16 cellular contexts compared by ENCODE assay signal in genomic region chr3:126679831-126680677, GRCh38. TPM values are rescaled to one million over a fixed set of nuclear protein-coding genes. Genes with fewer than 3 reads are reported as not detected.
DNase-seq lines count a peak whose midpoint lies in the region; TF ChIP-seq lines count a peak whose summit lies in the region.
"Had no signal": no experiment of that assay in that cellular context is flagged by ENCODE, and none has a peak within 500 bp of the region (broad histone marks: within the 10 kb centered on the region; RNA-seq: fewer than 3 reads in every experiment).

No MANE protein-coding gene starts in this region.

- DNase-seq in BE2C: peak; percentile 41
- DNase-seq in HFFc6: peak; percentile 66
- DNase-seq in coronary artery (ENCODE audit: low spot score): peak; percentile 22
- DNase-seq in NCI-H2227 (lab: John Stamatoyannopoulos, UW; ENCODE audit: unreplicated experiment): no peak
- no peak for DNase-seq in mammary epithelial cell
- DNase-seq in neural progenitor cell (ENCODE audit: low spot score): no peak
- DNase-seq in NCI-H526 treated with DMSO at 0.1 percent for 48 hours (lab: John Stamatoyannopoulos, UW): no peak
- DNase-seq: NCI-H1048 had no signal

- WGBS in mammary epithelial cell (ENCODE audit: low coverage, missing lambda C conversion rate): 84% methylated on average over 11 of the region's 11 CpGs

- no TSS peak for BruUV-seq in mammary epithelial cell (replicated peaks; lab: Mats Ljungman, UMichigan)

- H3K36me3 ChIP-seq in BE2C (no peaks in the 10 kb centered on the region), mammary epithelial cell (ENCODE audit: insufficient read depth, low read length) (no peaks in the 10 kb centered on the region), neural progenitor cell (no peaks in the 10 kb centered on the region)
- H3K36me3 ChIP-seq: gastrocnemius medialis, SJCRH30 had no signal

- peaks cover 12% of the 10 kb centered on the region for H3K27me3 Mint-ChIP-seq in HFFc6 (ENCODE audit: insufficient read depth)
- H3K27me3 Mint-ChIP-seq in nephron (ENCODE audit: low read depth): peaks cover 42% of the 10 kb centered on the region
- H3K27me3 Mint-ChIP-seq in neural progenitor cell (ENCODE audit: insufficient read depth, low read depth): peaks cover 19% of the 10 kb centered on the region

- H3K4me1 ChIP-seq in BE2C (peaks cover 46% of the 10 kb centered on the region), mammary epithelial cell (ENCODE audit: insufficient read depth, low read length) (peaks cover 5% of the 10 kb centered on the region), neural progenitor cell (peaks cover 28% of the 10 kb centered on the region)
- H3K4me1 ChIP-seq: gastrocnemius medialis had no signal

- H3K36me3 Mint-ChIP-seq in HFFc6 (ENCODE audit: low read depth) (no peaks in the 10 kb centered on the region), nephron (ENCODE audit: low read depth) (no peaks in the 10 kb centered on the region), neural progenitor cell (no peaks in the 10 kb centered on the region)
- H3K36me3 Mint-ChIP-seq: activated naive CD8-positive, alpha-beta T cell; CD4-positive, alpha-beta memory T cell had no signal

- H3K9me3 ChIP-seq in BE2C: no peaks in the 10 kb centered on the region
- no peaks in the 10 kb centered on the region for H3K9me3 ChIP-seq in mammary epithelial cell (replicated peaks; ENCODE audit: insufficient read depth, low read length)
- no peaks in the 10 kb centered on the region for H3K9me3 ChIP-seq in neural progenitor cell (ENCODE audit: low read depth)
- H3K9me3 ChIP-seq: gastrocnemius medialis, SJCRH30 had no signal

- no peak for TF ChIP-seq CTCF in BE2C (IDR thresholded peaks at IDR 0.05; ENCODE audit: low read depth, low read length)
- no peak for TF ChIP-seq CTCF in HFFc6 (IDR thresholded peaks at IDR 0.05)
- TF ChIP-seq CTCF in coronary artery (IDR thresholded peaks at IDR 0.05): no peak
- no peak for TF ChIP-seq CTCF in nephron (IDR thresholded peaks at IDR 0.05; ENCODE audit: unreplicated experiment in 3 of 3)
- TF ChIP-seq CTCF in mammary epithelial cell (conservative IDR thresholded peaks at IDR 0.05 in 1 of 2, IDR thresholded peaks at IDR 0.05 in 1 of 2; ENCODE audit: extremely low read depth in 1 of 2, insufficient read depth in 1 of 2, low read depth in 1 of 2, low read length in 2 of 2): no peak
- no peak for TF ChIP-seq CTCF in neural progenitor cell (IDR thresholded peaks at IDR 0.05)

- H3K9ac ChIP-seq in mammary epithelial cell (ENCODE audit: insufficient read depth, low read length): no peak overlapping the region
- H3K9ac ChIP-seq in neural progenitor cell: no peak overlapping the region

- no peaks in the 10 kb centered on the region for H4K20me1 ChIP-seq in mammary epithelial cell (ENCODE audit: insufficient read depth, low read length)
- no peaks in the 10 kb centered on the region for H4K20me1 ChIP-seq in neural progenitor cell (ENCODE audit: low read depth)

- H3K79me2 ChIP-seq in mammary epithelial cell (ENCODE audit: insufficient read depth, low read length) (no peaks in the 10 kb centered on the region), neural progenitor cell (ENCODE audit: low read depth) (no peaks in the 10 kb centered on the region)

- H3K4me1 Mint-ChIP-seq in HFFc6 (ENCODE audit: low read depth): peaks cover 53% of the 10 kb centered on the region
- H3K4me1 Mint-ChIP-seq in nephron: peaks cover 56% of the 10 kb centered on the region
- peaks cover 37% of the 10 kb centered on the region for H3K4me1 Mint-ChIP-seq in neural progenitor cell
- H3K4me1 Mint-ChIP-seq: activated T-helper 17 cell treated with anti-CD3 and anti-CD28 coated beads, Interleukin-2, amount 50 U/mL, for 72 hours had no signal

- intact Hi-C loops in mammary epithelial cell (cut with micrococcal nuclease): loop anchor here (1.0 to 10.0 kb wide), 9 partner anchors 70 to 867 kb away; partner anchors contain the start of gene PLXNA1

- H3K9me3 Mint-ChIP-seq in HFFc6 (no peaks in the 10 kb centered on the region), nephron (no peaks in the 10 kb centered on the region), neural progenitor cell (no peaks in the 10 kb centered on the region)
- H3K9me3 Mint-ChIP-seq: activated CD4-positive, alpha-beta T cell treated with anti-CD3 and anti-CD28 coated beads, Interleukin-2, amount 10 ng/mL, durations not matched to agents 7 days and 5 days; activated T-helper 17 cell treated with anti-CD3 and anti-CD28 coated beads, Interleukin-2, amount 50 U/mL, for 72 hours; stimulated activated naive CD8-positive, alpha-beta T cell treated with anti-CD3 and anti-CD28 coated beads, Interleukin-15, amount 100 ng/mL, for 72 hours had no signal

- H3F3A ChIP-seq in neural progenitor cell (ENCODE audit: low read depth): no peaks in the 10 kb centered on the region

- dilution Hi-C loops in mammary epithelial cell (cut with HindIII; ENCODE audit: low sequenced_read_pairs): loop anchor here (5.0 kb wide), 1 partner anchor 62 kb away; no protein-coding TSS in a partner anchor

- in situ Hi-C loops in mammary epithelial cell (cut with MboI; ENCODE audit: low sequenced_read_pairs in 2 of 2): loop anchor here (10.0 to 25.0 kb wide), 3 partner anchors 325 to 782 kb away; no protein-coding TSS in a partner anchor

- H3K27ac Mint-ChIP-seq in HFFc6: peak overlapping the region; percentile 57
- peak overlapping the region; percentile 24 to 65 (median 54) for H3K27ac Mint-ChIP-seq in nephron
- H3K27ac Mint-ChIP-seq in neural progenitor cell: no peak overlapping the region
- H3K27ac Mint-ChIP-seq: activated CD4-positive, alpha-beta T cell treated with anti-CD3 and anti-CD28 coated beads, Interleukin-2, amount 10 ng/mL, durations not matched to agents 7 days and 5 days; activated naive CD8-positive, alpha-beta T cell; activated T-helper 17 cell treated with anti-CD3 and anti-CD28 coated beads, Interleukin-2, amount 50 U/mL, for 72 hours; CD4-positive, alpha-beta memory T cell; stimulated activated naive CD8-positive, alpha-beta T cell treated with anti-CD3 and anti-CD28 coated beads, Interleukin-15, amount 100 ng/mL, for 72 hours had no signal

- CTCF ChIA-PET in mammary epithelial cell (lab: Charles Lee; ENCODE audit: low non-redundant PET): interaction anchor here (0.5 to 0.6 kb wide), 2 partner anchors 176 to 725 kb away, joined by 3 to 5 read pairs; no protein-coding TSS in a partner anchor

- H3K4me3 Mint-ChIP-seq in HFFc6: no peak overlapping the region; the same call in 1 of the 2 replicates
- no peak overlapping the region for H3K4me3 Mint-ChIP-seq in nephron
- no peak overlapping the region for H3K4me3 Mint-ChIP-seq in neural progenitor cell
- H3K4me3 Mint-ChIP-seq: activated CD4-positive, alpha-beta T cell treated with anti-CD3 and anti-CD28 coated beads, Interleukin-2, amount 10 ng/mL, durations not matched to agents 7 days and 5 days had no signal

- peak overlapping the region; percentile 3 for H3K4me3 ChIP-seq in BE2C (ENCODE audit: low read depth, low read length)
- H3K4me3 ChIP-seq in coronary artery: no peak overlapping the region
- H3K4me3 ChIP-seq in mammary epithelial cell (replicated peaks in 1 of 3; ENCODE audit: insufficient read depth in 1 of 3, low read depth in 2 of 3, low read length in 3 of 3): no peak overlapping the region
- no peak overlapping the region for H3K4me3 ChIP-seq in neural progenitor cell
- H3K4me3 ChIP-seq: gastrocnemius medialis, SJCRH30 had no signal

- H3K27ac ChIP-seq in coronary artery (no peak overlapping the region), mammary epithelial cell (ENCODE audit: insufficient read depth, low read depth, low read length) (no peak overlapping the region), neural progenitor cell (no peak overlapping the region)
- H3K27ac ChIP-seq: gastrocnemius medialis, SJCRH30 had no signal

- no peak overlapping the region for H3K4me2 ChIP-seq in mammary epithelial cell (ENCODE audit: insufficient read depth, low read depth, low read length)
- no peak overlapping the region for H3K4me2 ChIP-seq in neural progenitor cell

- H3K27me3 ChIP-seq in BE2C (no peaks in the 10 kb centered on the region), mammary epithelial cell (ENCODE audit: insufficient read depth, low read length) (no peaks in the 10 kb centered on the region), neural progenitor cell (peaks cover 52% of the 10 kb centered on the region)
- H3K27me3 ChIP-seq: gastrocnemius medialis had no signal

- H2AFZ ChIP-seq in mammary epithelial cell (ENCODE audit: low read depth, low read length): no peak overlapping the region
- H2AFZ ChIP-seq in neural progenitor cell (replicated peaks): no peak overlapping the region

RNA-seq across cellular contexts. Expression of gene CHCHD6, which starts 24.0 kb away (rescaled TPM):
- 106 TPM for polyA plus RNA-seq in BE2C (2012; ENCODE audit: insufficient read depth, insufficient read length, low read depth)
- 10 to 100 TPM; 18.6 to 22.9 (median 19.9) TPM for total RNA-seq in HFFc6 (2021; fragmentation: NEBNext Ultra II Directional; extraction: Animal tissue kit (Norgen Biotek cat#: 25700))
- total RNA-seq in mammary epithelial cell (10 to 100 TPM; 16.5 to 30.8 TPM), neural progenitor cell (ENCODE audit: low replicate concordance) (35.7 and 46.2 TPM in 2 replicates)
- polyA plus RNA-seq in mammary epithelial cell: 30.0 TPM
- polyA minus RNA-seq in mammary epithelial cell: 11.7 TPM

RNA-seq across cellular contexts. Expression of gene TXNRD3, which starts 25.1 kb away (rescaled TPM):
- polyA plus RNA-seq in BE2C (2012; ENCODE audit: insufficient read depth, insufficient read length, low read depth): 8.3 TPM
- 1 to 10 TPM; 6.8 to 8.4 (median 7.4) TPM for total RNA-seq in HFFc6 (2021; fragmentation: NEBNext Ultra II Directional; extraction: Animal tissue kit (Norgen Biotek cat#: 25700))
- 10 to 100 TPM; 12.8 to 18.0 TPM for total RNA-seq in mammary epithelial cell
- polyA plus RNA-seq in mammary epithelial cell: 6.8 TPM
- polyA minus RNA-seq in mammary epithelial cell: 4.0 TPM
- total RNA-seq in neural progenitor cell (ENCODE audit: low replicate concordance): 8.5 and 10.3 TPM in 2 replicates

Comparison
In these comparisons a context has a peak if more than half of its experiments do, and no peak if none do; other contexts are left out.
1. DNase-seq: peak in BE2C (single experiment), HFFc6 (single experiment) and coronary artery (single experiment); none in NCI-H2227 (single experiment), mammary epithelial cell (single experiment), neural progenitor cell (single experiment) and NCI-H526 treated with DMSO at 0.1 percent for 48 hours (single experiment).